In genomic region chr1:206559661-206559995, GRCh38 we compare ENCODE assay signal across 12 cellular contexts. TPM values are rescaled to one million over a fixed set of nuclear protein-coding genes. Genes with fewer than 3 reads are reported as not detected.
DNase-seq lines count a peak whose midpoint lies in the region; ATAC-seq and TF ChIP-seq lines count a peak whose summit lies in the region.
"Had no signal": no experiment of that assay in that cellular context is flagged by ENCODE, and none has a peak within 500 bp of the region (broad histone marks: within the 10 kb centered on the region; RNA-seq: fewer than 3 reads in every experiment).

No MANE protein-coding gene starts in this region.

- ATAC-seq in left lung: peak; percentile 52
- no peak for ATAC-seq in GM18498 (IDR thresholded peaks at IDR 0.05; ENCODE audit: unreplicated experiment)
- ATAC-seq in HG02938 (IDR thresholded peaks at IDR 0.05; ENCODE audit: unreplicated experiment): no peak
- ATAC-seq: A549, PC-3 had no signal

- no peaks in the 10 kb centered on the region for H3K9me3 Mint-ChIP-seq in T-helper 1 cell treated with Interleukin-12 subunit alpha and Interleukin-12 subunit beta and Interleukin-4 antibody, amounts not matched to agents 30 μg/mL and 1 μg/mL, for 36 hours
- H3K9me3 Mint-ChIP-seq in activated CD4-positive, alpha-beta T cell treated with anti-CD3 and anti-CD28 coated beads, Interleukin-2, amount 10 ng/mL, durations not matched to agents 7 days and 5 days: no peaks in the 10 kb centered on the region
- no peaks in the 10 kb centered on the region for H3K9me3 Mint-ChIP-seq in stimulated activated naive CD8-positive, alpha-beta T cell treated with anti-CD3 and anti-CD28 coated beads, Interleukin-15, Interleukin-2, amounts not matched to agents 100 ng/mL and 50 ng/mL, for 24 hours

- H3K4me1 ChIP-seq in left lung: peaks cover 25 to 96% of the 10 kb centered on the region in 2 donors

- peak overlapping the region; percentile 86 for H3K27ac Mint-ChIP-seq in T-helper 1 cell treated with Interleukin-12 subunit alpha and Interleukin-12 subunit beta and Interleukin-4 antibody, amounts not matched to agents 30 μg/mL and 1 μg/mL, for 36 hours
- H3K27ac Mint-ChIP-seq in activated CD4-positive, alpha-beta T cell treated with anti-CD3 and anti-CD28 coated beads, Interleukin-2, amount 10 ng/mL, durations not matched to agents 7 days and 5 days: peak overlapping the region; percentile 92
- peak overlapping the region; percentile 100 for H3K27ac Mint-ChIP-seq in stimulated activated naive CD8-positive, alpha-beta T cell treated with anti-CD3 and anti-CD28 coated beads, Interleukin-15, Interleukin-2, amounts not matched to agents 100 ng/mL and 50 ng/mL, for 24 hours

- intact Hi-C loops in left lung (cut with DNase I): no loop called here

- POLR2A ChIA-PET in activated CD4-positive, alpha-beta T cell treated with anti-CD3 and anti-CD28 coated beads, Interleukin-2, amount 10 ng/mL, durations not matched to agents 7 days and 5 days (lab: Charles Lee): no interaction called here

- H3K36me3 Mint-ChIP-seq in T-helper 1 cell treated with Interleukin-12 subunit alpha and Interleukin-12 subunit beta and Interleukin-4 antibody, amounts not matched to agents 30 μg/mL and 1 μg/mL, for 36 hours (ENCODE audit: low read depth): peaks cover 66% of the 10 kb centered on the region
- peaks cover 71% of the 10 kb centered on the region for H3K36me3 Mint-ChIP-seq in activated CD4-positive, alpha-beta T cell treated with anti-CD3 and anti-CD28 coated beads, Interleukin-2, amount 10 ng/mL, durations not matched to agents 7 days and 5 days (ENCODE audit: low read depth)
- H3K36me3 Mint-ChIP-seq in stimulated activated naive CD8-positive, alpha-beta T cell treated with anti-CD3 and anti-CD28 coated beads, Interleukin-15, Interleukin-2, amounts not matched to agents 100 ng/mL and 50 ng/mL, for 24 hours (ENCODE audit: low read depth): peaks cover 71% of the 10 kb centered on the region

- H3K36me3 ChIP-seq in left lung: peaks cover 0 to 15% of the 10 kb centered on the region in 2 donors
- H3K36me3 ChIP-seq: ovary had no signal

- H3K27me3 ChIP-seq in left lung: no peaks in the 10 kb centered on the region
- H3K27me3 ChIP-seq: ovary had no signal

- H3K4me1 Mint-ChIP-seq in T-helper 1 cell treated with Interleukin-12 subunit alpha and Interleukin-12 subunit beta and Interleukin-4 antibody, amounts not matched to agents 30 μg/mL and 1 μg/mL, for 36 hours (ENCODE audit: low read depth): peaks cover 69% of the 10 kb centered on the region
- H3K4me1 Mint-ChIP-seq in activated CD4-positive, alpha-beta T cell treated with anti-CD3 and anti-CD28 coated beads, Interleukin-2, amount 10 ng/mL, durations not matched to agents 7 days and 5 days: peaks cover 73% of the 10 kb centered on the region
- H3K4me1 Mint-ChIP-seq in stimulated activated naive CD8-positive, alpha-beta T cell treated with anti-CD3 and anti-CD28 coated beads, Interleukin-15, Interleukin-2, amounts not matched to agents 100 ng/mL and 50 ng/mL, for 24 hours (ENCODE audit: low read depth): peaks cover 74% of the 10 kb centered on the region

- no peaks in the 10 kb centered on the region for H3K9me3 ChIP-seq in left lung
- H3K9me3 ChIP-seq: A549, ovary had no signal

- DNase-seq in T-helper 1 cell: no peak
- DNase-seq in activated CD4-positive, alpha-beta T cell treated with anti-CD3 and anti-CD28 coated beads, Interleukin-2, amount 10 ng/mL, durations not matched to agents 7 days and 5 days: no peak
- DNase-seq in left lung: no peak
- DNase-seq in NCI-H2029 treated with DMSO at 0.1 percent for 48 hours (lab: John Stamatoyannopoulos, UW): no peak
- DNase-seq: MV-4-11, ovary, PC-3 had no signal

- peak overlapping the region; percentile 92 for H3K4me3 Mint-ChIP-seq in T-helper 1 cell treated with Interleukin-12 subunit alpha and Interleukin-12 subunit beta and Interleukin-4 antibody, amounts not matched to agents 30 μg/mL and 1 μg/mL, for 36 hours
- peak overlapping the region; percentile 87 for H3K4me3 Mint-ChIP-seq in activated CD4-positive, alpha-beta T cell treated with anti-CD3 and anti-CD28 coated beads, Interleukin-2, amount 10 ng/mL, durations not matched to agents 7 days and 5 days
- H3K4me3 Mint-ChIP-seq in stimulated activated naive CD8-positive, alpha-beta T cell treated with anti-CD3 and anti-CD28 coated beads, Interleukin-15, Interleukin-2, amounts not matched to agents 100 ng/mL and 50 ng/mL, for 24 hours: peak overlapping the region; percentile 98

- no peaks in the 10 kb centered on the region for H3K27me3 Mint-ChIP-seq in T-helper 1 cell treated with Interleukin-12 subunit alpha and Interleukin-12 subunit beta and Interleukin-4 antibody, amounts not matched to agents 30 μg/mL and 1 μg/mL, for 36 hours (ENCODE audit: low read depth)
- no peaks in the 10 kb centered on the region for H3K27me3 Mint-ChIP-seq in activated CD4-positive, alpha-beta T cell treated with anti-CD3 and anti-CD28 coated beads, Interleukin-2, amount 10 ng/mL, durations not matched to agents 7 days and 5 days
- no peaks in the 10 kb centered on the region for H3K27me3 Mint-ChIP-seq in stimulated activated naive CD8-positive, alpha-beta T cell treated with anti-CD3 and anti-CD28 coated beads, Interleukin-15, Interleukin-2, amounts not matched to agents 100 ng/mL and 50 ng/mL, for 24 hours

- TF ChIP-seq CTCF in left lung (IDR thresholded peaks at IDR 0.05): no peak

- H3K27ac ChIP-seq in left lung: peak overlapping the region; percentile 84 to 99
- H3K27ac ChIP-seq: A549, ovary had no signal

- H3K4me3 ChIP-seq in left lung: peak overlapping the region in 1 of 2 donors; percentile 80
- H3K4me3 ChIP-seq: A549, ovary had no signal

- CTCF ChIA-PET in activated CD4-positive, alpha-beta T cell treated with anti-CD3 and anti-CD28 coated beads, Interleukin-2, amount 10 ng/mL, durations not matched to agents 7 days and 5 days (lab: Charles Lee): interaction anchor here (0.7 to 23.2 kb wide), 4 partner anchors 10 to 53 kb away, joined by 3 to 412 read pairs (median 6); partner anchors contain the start of gene EIF2D

RNA-seq across cellular contexts. Expression of gene RASSF5, which starts 52.3 kb away (rescaled TPM):
- 100 to 1,000 TPM; 185 to 201 TPM for total RNA-seq in activated CD4-positive, alpha-beta T cell treated with anti-CD3 and anti-CD28 coated beads, Interleukin-2, amount 10 ng/mL, durations not matched to agents 7 days and 5 days
- total RNA-seq in left lung: 10 to 100 TPM; 26.5 to 40.9 TPM

RNA-seq across cellular contexts. Expression of gene EIF2D, which starts 52.6 kb away (rescaled TPM):
- total RNA-seq in activated CD4-positive, alpha-beta T cell treated with anti-CD3 and anti-CD28 coated beads, Interleukin-2, amount 10 ng/mL, durations not matched to agents 7 days and 5 days: 10 to 100 TPM; 44.5 to 51.6 TPM
- 10 to 100 TPM; 37.5 to 39.5 TPM for total RNA-seq in left lung

Comparison
In these comparisons a context has a peak if more than half of its experiments do, and no peak if none do; other contexts are left out.
1. RNA of gene RASSF5, which starts 52.3 kb away (total RNA-seq): 185 to 201 TPM in activated CD4-positive, alpha-beta T cell treated with anti-CD3 and anti-CD28 coated beads, Interleukin-2, amount 10 ng/mL, durations not matched to agents 7 days and 5 days; 26.5 to 40.9 TPM in left lung; every median in the first group is over 4 times any median in the second.
2. Peak in every context shown above with its lines, with median percentiles within 50 percentile points of each other: H3K27ac Mint-ChIP-seq and H3K4me3 Mint-ChIP-seq.